In genomic region chr22:37607010-37607911, GRCh38 we compare ENCODE assay signal across 8 cellular contexts. TPM values are rescaled to one million over a fixed set of nuclear protein-coding genes. Genes with fewer than 3 reads are reported as not detected.
DNase-seq lines count a peak whose midpoint lies in the region; ATAC-seq, FAIRE-seq and TF ChIP-seq lines count a peak whose summit lies in the region.

No MANE protein-coding gene starts in this region.

- peak overlapping the region; percentile 57 for H2AFZ ChIP-seq in hepatocyte

- H3K79me2 ChIP-seq in hepatocyte: peaks cover 28% of the 10 kb centered on the region

- peak; percentile 33 to 42; a peak in 4 of 5 replicates for TF ChIP-seq RAD21 in A549 (conservative IDR thresholded peaks at IDR 0.05 in 1 of 2, IDR thresholded peaks at IDR 0.05 in 1 of 2)

- TF ChIP-seq CTCF in A549 (IDR thresholded peaks at IDR 0.05) (peak; percentile 85), ascending aorta (IDR thresholded peaks at IDR 0.05) (peak; percentile 87 to 96 (median 94)), hepatocyte (IDR thresholded peaks at IDR 0.05; ENCODE audit: poor library complexity) (peak; percentile 98), uterus (IDR thresholded peaks at IDR 0.05) (peak; percentile 90 to 95 (median 92))

- TF ChIP-seq POLR2A in A549 (IDR thresholded peaks at IDR 0.05; ENCODE audit: low read length) (no peak), uterus (IDR thresholded peaks at IDR 0.05) (no peak)

- no peak for TF ChIP-seq EP300 in A549 (IDR thresholded peaks at IDR 0.05)

- H3K9me3 ChIP-seq in A549 (no peaks in the 10 kb centered on the region), ascending aorta (no peaks in the 10 kb centered on the region), hepatocyte (ENCODE audit: low read depth) (no peaks in the 10 kb centered on the region), uterus (no peaks in the 10 kb centered on the region)

- H3K4me1 ChIP-seq in A549 (peaks cover 9% of the 10 kb centered on the region; the same call in 2 of the 3 replicates), ascending aorta (peaks cover 5 to 33% of the 10 kb centered on the region in 2 donors), hepatocyte (ENCODE audit: insufficient read depth) (peaks cover 24% of the 10 kb centered on the region), rectal smooth muscle tissue (ENCODE audit: control insufficient read depth, insufficient read depth, low read length) (peaks cover 8% of the 10 kb centered on the region), uterus (peaks cover 0 to 11% of the 10 kb centered on the region in 2 donors)

- DNase-seq in A549 (ENCODE audit: low read depth in 1 of 2, low spot score in 1 of 2) (peak; percentile 81 to 83), GM19239 (ENCODE audit: insufficient read length, low spot score) (peak; percentile 72), NCI-H146 treated with DMSO at 0.1 percent for 48 hours (lab: John Stamatoyannopoulos, UW; ENCODE audit: unreplicated experiment) (peak; percentile 66), T-helper 22 cell (ENCODE audit: low read depth) (peak; percentile 80), ascending aorta (ENCODE audit: low spot score in 2 of 2) (peak in 1 of 2 donors; percentile 87), hepatocyte (ENCODE audit: low spot score) (peak; percentile 95), uterus (peak; percentile 77 to 81)

- intact Hi-C loops in ascending aorta (cut with DNase I) (loop anchor here (5.0 kb wide), 1 partner anchor 60 kb away; no protein-coding TSS in a partner anchor), uterus (cut with DNase I; ENCODE audit: low total_unique reads) (no loop called here)

- WGBS in A549 (ENCODE audit: missing lambda C conversion rate): 2% methylated on average over 41 of the region's 42 CpGs
- WGBS in hepatocyte (ENCODE audit: low lambda C conversion rate, missing lambda C conversion rate): 10% methylated on average over 42 of the region's 42 CpGs

- peak overlapping the region; percentile 91 to 97 for H3K27ac ChIP-seq in A549
- H3K27ac ChIP-seq in ascending aorta: peak overlapping the region; percentile 92 to 94
- peak overlapping the region; percentile 95 for H3K27ac ChIP-seq in hepatocyte
- no peak overlapping the region for H3K27ac ChIP-seq in rectal smooth muscle tissue (ENCODE audit: low read depth, low read length)
- peak overlapping the region; percentile 96 to 97 for H3K27ac ChIP-seq in uterus

- FAIRE-seq in A549 (lab: Jason Lieb, UNC) (no peak), GM19239 (lab: Jason Lieb, UNC) (peak; percentile 84)

- H3K4me3 ChIP-seq in A549 (peak overlapping the region; percentile 76), ascending aorta (peak overlapping the region; percentile 79 to 81), hepatocyte (no peak overlapping the region), rectal smooth muscle tissue (ENCODE audit: low read length) (peak overlapping the region; percentile 67), uterus (peak overlapping the region; percentile 89 to 98)

- POLR2A ChIA-PET in A549 (lab: Yijun Ruan, JAX): interaction anchor here (0.6 to 2.7 kb wide), 12 partner anchors 9 to 298 kb away, joined by 3 to 23 read pairs (median 4); partner anchors contain the start of genes LGALS1 and PDXP

- no peaks in the 10 kb centered on the region for H3K9me2 ChIP-seq in hepatocyte (replicated peaks; ENCODE audit: insufficient read depth)

- H3K27me3 ChIP-seq in ascending aorta (no peaks in the 10 kb centered on the region), hepatocyte (no peaks in the 10 kb centered on the region), rectal smooth muscle tissue (ENCODE audit: control insufficient read depth, insufficient read depth, low read length) (no peaks in the 10 kb centered on the region), uterus (no peaks in the 10 kb centered on the region)

- H3K4me2 ChIP-seq in A549 (peak overlapping the region; percentile 90), hepatocyte (peak overlapping the region; percentile 75)

- H4K20me1 ChIP-seq in hepatocyte (ENCODE audit: insufficient read depth, poor library complexity, severe bottlenecking): no peaks in the 10 kb centered on the region

- H3K9ac ChIP-seq in rectal smooth muscle tissue (ENCODE audit: low read length): no peak overlapping the region

- ATAC-seq in A549: peak; percentile 57 to 63

- CTCF ChIA-PET in A549 (lab: Yijun Ruan, JAX): interaction anchor here (0.6 to 4.2 kb wide), 48 partner anchors 8 to 325 kb away, joined by 3 to 39 read pairs (median 4); partner anchors contain the start of genes LGALS1, MICALL1 and PDXP

- H3K36me3 ChIP-seq in ascending aorta (no peaks in the 10 kb centered on the region), hepatocyte (replicated peaks; ENCODE audit: insufficient read depth, low read depth) (no peaks in the 10 kb centered on the region), rectal smooth muscle tissue (ENCODE audit: control insufficient read depth, insufficient read depth, low read length) (no peaks in the 10 kb centered on the region), uterus (no peaks in the 10 kb centered on the region)

TF ChIP-seq in A549, 52 proteins besides CTCF, POLR2A, EP300 and RAD21 (continues in another document):
- TF ChIP-seq CEBPB (IDR thresholded peaks at IDR 0.05) (peak; percentile 19 to 70; a peak in 3 of 4 replicates), MAX (IDR thresholded peaks at IDR 0.05) (0 out of 2 replicates have a peak, but pooled peaks have one; percentile 27), KDM1A (IDR thresholded peaks at IDR 0.05; ENCODE audit: low read depth) (peak; percentile 47; the same call in 1 of the 2 replicates), ATOH8 (CRISPR knock-in tag; IDR thresholded peaks at IDR 0.05; ENCODE audit: low read depth) (no peak), RFX5 (IDR thresholded peaks at IDR 0.05) (no peak), FOXS1 (CRISPR knock-in tag; IDR thresholded peaks at IDR 0.05) (no peak), CHD2 (IDR thresholded peaks at IDR 0.05; ENCODE audit: low read length, partially characterized antibody) (no peak), SREBF2 (IDR thresholded peaks at IDR 0.05) (no peak), SMC3 (IDR thresholded peaks at IDR 0.05) (peak; percentile 42; the same call in 1 of the 3 replicates), ZNF302 (CRISPR knock-in tag; IDR thresholded peaks at IDR 0.05) (no peak)

RNA-seq across cellular contexts. Expression of gene GGA1, which starts 1.4 kb away (rescaled TPM):
- 20.5 and 22.0 TPM in 2 replicates for polyA plus RNA-seq in A549 (2011; rRNA removed)
- polyA plus RNA-seq in A549 (2012; cell fraction: cytosol; rRNA removed): 25.4 and 29.6 TPM in 2 replicates
- 116 and 166 TPM in 2 replicates for polyA plus RNA-seq in A549 (2012; cell fraction: nucleus; rRNA removed)
- polyA plus RNA-seq in A549 (2017; fragmentation: RNase III; extraction: RNeasy Plus Mini Kit Qiagen cat#74134 plus additional on column Dnase treatment): 23.5 to 28.4 TPM (median 26.1 TPM) in 3 replicates
- polyA minus RNA-seq in A549 (2011; rRNA and poly(A)+ RNA removed): 18.1 and 19.4 TPM in 2 replicates
- 53.5 TPM for total RNA-seq in ascending aorta
- total RNA-seq in hepatocyte: 25.5 and 30.2 TPM in 2 replicates
- polyA plus RNA-seq in hepatocyte: 51.5 and 75.3 TPM in 2 replicates
- 10 to 100 TPM; 16.7 to 78.0 (median 35.3) TPM for total RNA-seq in uterus

RNA-seq across cellular contexts. Expression of gene LGALS2, which starts 27.4 kb away (rescaled TPM):
- polyA plus RNA-seq in A549 (2011; rRNA removed): 1.1 and 2.0 TPM in 2 replicates
- 0.22 and 0.39 TPM in 2 replicates for polyA plus RNA-seq in A549 (2012; cell fraction: cytosol; rRNA removed)
- polyA plus RNA-seq in A549 (2012; cell fraction: nucleus; rRNA removed): 0.14 TPM in 1 of 2 replicates, not detected in the other
- polyA plus RNA-seq in A549 (2017; fragmentation: RNase III; extraction: RNeasy Plus Mini Kit Qiagen cat#74134 plus additional on column Dnase treatment): 0.45 to 0.75 TPM (median 0.63 TPM) in 3 replicates
- polyA minus RNA-seq in A549 (2011; rRNA and poly(A)+ RNA removed): not detected in 2 replicates
- not detected for total RNA-seq in ascending aorta
- 60.1 and 80.9 TPM in 2 replicates for total RNA-seq in hepatocyte
- polyA plus RNA-seq in hepatocyte: 115 and 125 TPM in 2 replicates
- total RNA-seq in uterus: not detected

RNA-seq across cellular contexts. Expression of gene SH3BP1, which starts 32.2 kb away (rescaled TPM):
- polyA plus RNA-seq in A549 (2011; rRNA removed) (1.6 and 1.8 TPM in 2 replicates), A549 (2017; fragmentation: RNase III; extraction: RNeasy Plus Mini Kit Qiagen cat#74134 plus additional on column Dnase treatment) (1.6 to 2.8 TPM (median 2.7 TPM) in 3 replicates), hepatocyte (12.3 and 21.6 TPM in 2 replicates)
- polyA plus RNA-seq in A549 (2012; cell fraction: cytosol; rRNA removed): 3.3 and 3.4 TPM in 2 replicates
- 8.7 and 9.6 TPM in 2 replicates for polyA plus RNA-seq in A549 (2012; cell fraction: nucleus; rRNA removed)
- 1.6 and 2.2 TPM in 2 replicates for polyA minus RNA-seq in A549 (2011; rRNA and poly(A)+ RNA removed)
- total RNA-seq in ascending aorta (33.7 TPM), hepatocyte (6.4 and 14.0 TPM in 2 replicates), uterus (10 to 100 TPM in 3 of 4 donors, 1 to 10 TPM in 1; 7.4 to 26.2 (median 14.2) TPM)

RNA-seq across cellular contexts. Expression of gene CDC42EP1, which starts 47.0 kb away (rescaled TPM):
- 12.2 and 16.0 TPM in 2 replicates for polyA plus RNA-seq in A549 (2011; rRNA removed)
- 23.4 and 33.7 TPM in 2 replicates for polyA plus RNA-seq in A549 (2012; cell fraction: cytosol; rRNA removed)
- 21.3 and 29.9 TPM in 2 replicates for polyA plus RNA-seq in A549 (2012; cell fraction: nucleus; rRNA removed)
- 20.2 to 21.5 TPM (median 20.3 TPM) in 3 replicates for polyA plus RNA-seq in A549 (2017; fragmentation: RNase III; extraction: RNeasy Plus Mini Kit Qiagen cat#74134 plus additional on column Dnase treatment)
- polyA minus RNA-seq in A549 (2011; rRNA and poly(A)+ RNA removed): 9.8 and 15.0 TPM in 2 replicates
- 100 TPM for total RNA-seq in ascending aorta
- 31.4 and 34.6 TPM in 2 replicates for total RNA-seq in hepatocyte
- polyA plus RNA-seq in hepatocyte: 146 and 149 TPM in 2 replicates
- total RNA-seq in uterus: 100 to 1,000 TPM in 1 of 4 donors, 10 to 100 TPM in 3; 10.6 to 101 (median 16.5) TPM

RNA-seq across cellular contexts. Expression of gene PDXP, which starts 51.3 kb away (rescaled TPM):
- polyA plus RNA-seq in A549 (2011; rRNA removed): 13.1 and 17.9 TPM in 2 replicates
- polyA plus RNA-seq in A549 (2012; cell fraction: cytosol; rRNA removed): 20.5 and 28.6 TPM in 2 replicates
- polyA plus RNA-seq in A549 (2012; cell fraction: nucleus; rRNA removed): 15.8 and 19.3 TPM in 2 replicates
- 10.5 to 11.5 TPM (median 10.8 TPM) in 3 replicates for polyA plus RNA-seq in A549 (2017; fragmentation: RNase III; extraction: RNeasy Plus Mini Kit Qiagen cat#74134 plus additional on column Dnase treatment)
- polyA minus RNA-seq in A549 (2011; rRNA and poly(A)+ RNA removed): 9.3 and 12.4 TPM in 2 replicates
- 10.6 TPM for total RNA-seq in ascending aorta
- total RNA-seq in hepatocyte: 15.0 and 18.3 TPM in 2 replicates
- 25.0 and 27.6 TPM in 2 replicates for polyA plus RNA-seq in hepatocyte
- 10 to 100 TPM in 1 of 4 donors, 1 to 10 TPM in 2, under 1 TPM in 1; 0.88 to 10.7 (median 3.7) TPM for total RNA-seq in uterus

Comparison
In these comparisons a context has a peak if more than half of its experiments do, and no peak if none do; other contexts are left out.
1. RNA of gene LGALS2, which starts 27.4 kb away (total RNA-seq): 60.1 to 80.9 TPM in hepatocyte; not detected in ascending aorta (single experiment) and not detected in uterus; every median in the first group is over 10 times any median in the second.
2. Peak in every context shown above with its lines, with median percentiles within 50 percentile points of each other: CTCF ChIP-seq.